In the genomic region with DNA sequence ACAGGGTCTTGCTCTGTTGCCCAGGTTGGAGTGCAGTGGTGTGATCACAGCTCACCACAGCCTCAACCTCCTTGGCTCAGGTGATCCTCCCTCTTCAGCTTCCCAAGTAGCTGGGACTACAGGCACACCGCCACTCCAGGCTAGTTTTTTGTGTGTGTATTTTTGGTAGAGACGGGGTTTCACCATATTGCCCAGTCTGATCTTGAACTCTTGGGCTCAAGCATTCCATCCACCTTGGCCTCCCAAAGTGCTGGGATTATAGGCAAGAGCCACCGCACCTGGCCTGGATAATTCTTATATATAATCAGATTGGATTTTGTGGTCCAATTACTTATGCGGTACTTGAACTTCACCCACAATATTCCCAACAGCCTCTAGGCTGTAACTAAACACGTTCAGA, we compare ENCODE assay signal across 10 cellular contexts.
"Had no signal": no experiment of that assay in that cellular context is flagged by ENCODE, and none has a peak within 500 bp of the region (broad histone marks: within the 10 kb centered on the region; RNA-seq: fewer than 3 reads in every experiment).

No MANE protein-coding gene starts in this region.

- H3K9ac ChIP-seq: parathyroid adenoma had no signal

- H3K4me3 Mint-ChIP-seq: memory B cell, neural crest cell had no signal

- H3K27ac Mint-ChIP-seq: memory B cell had no signal

- H3K4me3 ChIP-seq: heart left ventricle, thyroid gland, vagina had no signal

- H3K79me2 ChIP-seq: parathyroid adenoma had no signal

- H3K27me3 Mint-ChIP-seq: memory B cell had no signal

- H3K27ac ChIP-seq: heart left ventricle, parathyroid adenoma, thyroid gland, vagina had no signal

- ATAC-seq: heart left ventricle had no signal

- H3K27me3 ChIP-seq: heart left ventricle, thyroid gland, vagina had no signal

- H3K4me1 ChIP-seq: parathyroid adenoma, thyroid gland had no signal

- H3K4me1 Mint-ChIP-seq: neural crest cell had no signal

- DNase-seq: activated CD4-positive, alpha-beta T cell treated with anti-CD3 and anti-CD28 coated beads for 1 hour; activated gamma-delta T cell treated with Interleukin-2 at 50 U/mL for 16 hours; stimulated activated CD4-positive, alpha-beta T cell treated with anti-CD3 and anti-CD28 coated beads, Interleukin-15, amount 100 ng/mL, for 24 hours; stimulated activated CD4-positive, alpha-beta T cell treated with anti-CD3 and anti-CD28 coated beads, Interleukin-4, amount 100 ng/mL, for 24 hours; thyroid gland had no signal

- H2AFZ ChIP-seq: parathyroid adenoma had no signal

- H3K9me3 ChIP-seq: heart left ventricle, thyroid gland, vagina had no signal

- H3K36me3 ChIP-seq: thyroid gland, vagina had no signal

- H3K9me3 Mint-ChIP-seq: memory B cell, neural crest cell had no signal
